Comparison of ENCODE assay signal across 1 cellular context in the genomic region with DNA sequence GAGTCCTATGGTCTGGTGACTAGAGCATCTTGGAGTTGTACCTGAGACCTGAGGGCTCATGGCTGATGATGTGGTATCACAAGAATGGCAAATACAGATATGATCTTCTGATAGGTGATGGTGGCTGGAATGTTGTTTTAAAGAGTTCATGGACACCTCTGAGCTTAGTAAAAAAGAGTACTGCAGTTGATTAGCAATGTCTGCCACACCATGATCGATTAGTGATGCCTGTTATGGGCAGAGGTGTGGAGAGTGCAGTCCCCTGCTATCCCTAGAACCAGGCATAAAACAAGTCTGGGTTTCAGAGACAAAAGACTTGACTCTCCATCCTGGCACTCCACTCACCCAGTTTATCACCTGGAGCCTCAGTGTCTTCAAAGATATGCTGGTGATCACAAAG.
TF ChIP-seq lines count a peak whose summit lies in the region.

No MANE protein-coding gene starts in this region.

TF ChIP-seq in GM12878, 131 proteins besides CTCF, POLR2A, EP300 and RAD21:
- TF ChIP-seq, protein P1, sequence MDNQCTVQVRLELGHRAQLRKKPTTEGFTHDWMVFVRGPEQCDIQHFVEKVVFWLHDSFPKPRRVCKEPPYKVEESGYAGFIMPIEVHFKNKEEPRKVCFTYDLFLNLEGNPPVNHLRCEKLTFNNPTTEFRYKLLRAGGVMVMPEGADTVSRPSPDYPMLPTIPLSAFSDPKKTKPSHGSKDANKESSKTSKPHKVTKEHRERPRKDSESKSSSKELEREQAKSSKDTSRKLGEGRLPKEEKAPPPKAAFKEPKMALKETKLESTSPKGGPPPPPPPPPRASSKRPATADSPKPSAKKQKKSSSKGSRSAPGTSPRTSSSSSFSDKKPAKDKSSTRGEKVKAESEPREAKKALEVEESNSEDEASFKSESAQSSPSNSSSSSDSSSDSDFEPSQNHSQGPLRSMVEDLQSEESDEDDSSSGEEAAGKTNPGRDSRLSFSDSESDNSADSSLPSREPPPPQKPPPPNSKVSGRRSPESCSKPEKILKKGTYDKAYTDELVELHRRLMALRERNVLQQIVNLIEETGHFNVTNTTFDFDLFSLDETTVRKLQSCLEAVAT (IDR thresholded peaks at IDR 0.05) = peak; percentile 99
- TF ChIP-seq SRF (IDR thresholded peaks at IDR 0.05; ENCODE audit: low read depth in 2 of 2, low read length in 2 of 2) (peak; percentile 35 to 96; a peak in 3 of 4 replicates), NR2C2 (IDR thresholded peaks at IDR 0.05; ENCODE audit: borderline replicate concordance, control insufficient read depth, insufficient read length, low read depth) (peak; percentile 71), SMAD5 (IDR thresholded peaks at IDR 0.05; ENCODE audit: low read depth) (no peak)
